In genomic region chr20:20317195-20318113, GRCh38 we compare ENCODE assay signal across 9 cellular contexts. TPM values are rescaled to one million over a fixed set of nuclear protein-coding genes. Genes with fewer than 3 reads are reported as not detected.
DNase-seq lines count a peak whose midpoint lies in the region; ATAC-seq, FAIRE-seq and TF ChIP-seq lines count a peak whose summit lies in the region.
"Had no signal": no experiment of that assay in that cellular context is flagged by ENCODE, and none has a peak within 500 bp of the region (broad histone marks: within the 10 kb centered on the region; RNA-seq: fewer than 3 reads in every experiment).

No MANE protein-coding gene starts in this region.

- no peak overlapping the region for H3K9ac ChIP-seq in GM12878 (ENCODE audit: control insufficient read depth, insufficient read depth, low read length)

- RAD21 ChIA-PET in GM12878 (lab: Charles Lee; ENCODE audit: unreplicated experiment) = interaction anchor here (1.3 kb wide), 1 partner anchor 17 kb away, joined by 3 read pairs; no protein-coding TSS in a partner anchor

- H3K9me3 ChIP-seq in GM12878 (replicated peaks; ENCODE audit: control insufficient read depth, insufficient read depth, low read length) = no peaks in the 10 kb centered on the region; the same call in 1 of the 3 replicates

- no peak for TF ChIP-seq POLR2A in GM12878 (IDR thresholded peaks at IDR 0.05; ENCODE audit: low read depth, low read length)

- no peak for FAIRE-seq in GM12878 (lab: Jason Lieb, UNC)

- intact Hi-C loops in GM12878 (cut with micrococcal nuclease; ENCODE audit: unreplicated experiment) = no loop called here

- H3K4me1 ChIP-seq in GM12878 (ENCODE audit: control insufficient read depth, insufficient read depth, low read length) = peaks cover 7% of the 10 kb centered on the region

- no TSS peak for BruUV-seq in GM12878 (replicated peaks; lab: Mats Ljungman, UMichigan)

- H3K27me3 ChIP-seq in GM12878 (replicated peaks in 1 of 2; ENCODE audit: control insufficient read depth in 2 of 2, insufficient read depth in 2 of 2, low read length in 1 of 2) = no peaks in the 10 kb centered on the region

- no peaks in the 10 kb centered on the region for H3K36me3 ChIP-seq in GM12878 (ENCODE audit: control insufficient read depth in 2 of 2, insufficient read depth in 2 of 2, low read length in 1 of 2)

- CTCF ChIA-PET in GM12878 (lab: Yijun Ruan, JAX) = interaction anchor here (1.2 kb wide), 1 partner anchor 81 kb away, joined by 4 read pairs; no protein-coding TSS in a partner anchor

- POLR2A ChIA-PET in GM12878 (lab: Charles Lee) = no interaction called here

- 0 out of 4 replicates have a peak, but pooled peaks of 1 of the 2 experiments have one; percentile 29 for TF ChIP-seq EP300 in GM12878 (IDR thresholded peaks at IDR 0.05; ENCODE audit: borderline replicate concordance in 1 of 2, control insufficient read depth in 1 of 2, low read depth in 2 of 2, low read length in 2 of 2)

- H3K4me2 ChIP-seq in GM12878 (ENCODE audit: control insufficient read depth, insufficient read depth) = peak overlapping the region; percentile 7; the same call in 1 of the 2 replicates

- no peaks in the 10 kb centered on the region for H4K20me1 ChIP-seq in GM12878 (ENCODE audit: control insufficient read depth, insufficient read depth)

- 31% methylated on average over 17 of the region's 17 CpGs for WGBS in GM12878 (ENCODE audit: insufficient coverage, insufficient replicate concordance, low lambda C conversion rate, missing lambda C conversion rate)

- no peaks in the 10 kb centered on the region for H3K79me2 ChIP-seq in GM12878 (ENCODE audit: control insufficient read depth, insufficient read depth, low read length)

- SMC1A ChIA-PET in GM12878 (lab: Charles Lee; ENCODE audit: uncharacterized antibody, unreplicated experiment) = interaction anchor here (1.1 to 1.6 kb wide), 3 partner anchors 14 to 24 kb away, joined by 3 to 4 read pairs (median 3); no protein-coding TSS in a partner anchor

- DNase-seq in D341Med (ENCODE audit: low spot score) (peak; percentile 48), GM12878 (ENCODE audit: low read depth, low spot score) (peak; percentile 32), NCI-H2196 (lab: John Stamatoyannopoulos, UW; ENCODE audit: unreplicated experiment) (no peak), activated T-cell treated with anti-CD3 and anti-CD28 coated beads for 4 hours (no peak), ecto neural progenitor cell (ENCODE audit: low spot score) (no peak), NCI-H1436 treated with DMSO at 0.1 percent for 48 hours (lab: John Stamatoyannopoulos, UW) (no peak)

- no peak overlapping the region for H3K4me3 ChIP-seq in GM12878

- ATAC-seq in GM21367 (IDR thresholded peaks at IDR 0.05; ENCODE audit: unreplicated experiment) (peak; percentile 86), HG03354 (IDR thresholded peaks at IDR 0.05; ENCODE audit: poor library complexity, severe bottlenecking, unreplicated experiment) (peak; percentile 89), GM12878 (peak; percentile 89)

- TF ChIP-seq RAD21 in GM12878 (IDR thresholded peaks at IDR 0.05; ENCODE audit: insufficient read depth, low read depth, low read length) = no peak

- H2AFZ ChIP-seq in GM12878 (ENCODE audit: control insufficient read depth, low read depth, low read length) = peak overlapping the region; percentile 55

- TF ChIP-seq CTCF in GM12878 (IDR thresholded peaks at IDR 0.05 in 2 of 3, conservative IDR thresholded peaks at IDR 0.05 in 1 of 3; ENCODE audit: control insufficient read depth in 2 of 3, extremely low read depth in 1 of 3, insufficient read depth in 1 of 3, low read depth in 3 of 3, low read length in 3 of 3) = no peak

- H3K27ac ChIP-seq in GM12878 (ENCODE audit: control insufficient read depth, insufficient read depth) = no peak overlapping the region

- in situ Hi-C loops in GM12878 (cut with MboI) = no loop called here

TF ChIP-seq in GM12878, 131 proteins besides CTCF, POLR2A, EP300 and RAD21:
- TF ChIP-seq HDAC2 (IDR thresholded peaks at IDR 0.05) (no peak), DPF2 (IDR thresholded peaks at IDR 0.05) (peak; percentile 44; the same call in 1 of the 2 replicates), PBX3 (IDR thresholded peaks at IDR 0.05; ENCODE audit: insufficient replicate concordance, low read depth, low read length) (peak; percentile 34), TCF3 (IDR thresholded peaks at IDR 0.05; ENCODE audit: borderline replicate concordance, insufficient read depth, low read depth, low read length) (peak; percentile 73; the same call in 1 of the 2 replicates), ZZZ3 (IDR thresholded peaks at IDR 0.05; ENCODE audit: control insufficient read depth, insufficient read length, low read depth) (no peak), CBX5 (IDR thresholded peaks at IDR 0.05; ENCODE audit: low read depth) (no peak), PAX5 (IDR thresholded peaks at IDR 0.05; ENCODE audit: borderline replicate concordance, low read depth, low read length) (0 out of 2 replicates have a peak, but pooled peaks have one; percentile 33), BHLHE40 (IDR thresholded peaks at IDR 0.05; ENCODE audit: borderline replicate concordance in 1 of 2, low read depth in 2 of 2, low read length in 1 of 2) (peak; percentile 27 to 46; a peak in 1 of 4 replicates), SPI1 (IDR thresholded peaks at IDR 0.05; ENCODE audit: borderline replicate concordance, insufficient read depth, low read depth, low read length) (peak; percentile 76), ETV6 (conservative IDR thresholded peaks at IDR 0.05 in 1 of 2, IDR thresholded peaks at IDR 0.05 in 1 of 2; ENCODE audit: borderline replicate concordance in 1 of 2, low read depth in 1 of 2) (no peak), MLLT1 (IDR thresholded peaks at IDR 0.05) (peak; percentile 47; the same call in 1 of the 2 replicates), MEF2B (IDR thresholded peaks at IDR 0.05; ENCODE audit: partially characterized antibody, poor library complexity, severe bottlenecking) (peak; percentile 15), NR2C2 (IDR thresholded peaks at IDR 0.05; ENCODE audit: borderline replicate concordance, control insufficient read depth, insufficient read length, low read depth) (no peak), CBFB (IDR thresholded peaks at IDR 0.05; ENCODE audit: low read depth) (no peak), ZNF217 (IDR thresholded peaks at IDR 0.05) (no peak), LARP7 (IDR thresholded peaks at IDR 0.05) (no peak), WRNIP1 (IDR thresholded peaks at IDR 0.05; ENCODE audit: borderline replicate concordance, low read depth, low read length) (no peak), CHD4 (IDR thresholded peaks at IDR 0.05) (no peak), SUPT20H (IDR thresholded peaks at IDR 0.05; ENCODE audit: borderline replicate concordance, control insufficient read depth, low read depth, low read length) (no peak), NFXL1 (IDR thresholded peaks at IDR 0.05; ENCODE audit: borderline replicate concordance) (no peak), TCF12 (IDR thresholded peaks at IDR 0.05; ENCODE audit: low read depth, low read length) (peak; percentile 93), GATAD2B (conservative IDR thresholded peaks at IDR 0.05; ENCODE audit: low read depth) (0 out of 2 replicates have a peak, but pooled peaks have one; percentile 27), JUND (IDR thresholded peaks at IDR 0.05; ENCODE audit: low read depth, low read length) (no peak)

RNA-seq across cellular contexts. Expression of gene INSM1, which starts 50.5 kb away (rescaled TPM):
- not detected in 2 replicates for total RNA-seq in GM12878 (2013; cell fraction: nucleolus; rRNA removed)
- total RNA-seq in GM12878 (2014; rRNA removed) (0.11 TPM in 1 of 2 replicates, not detected in the other), GM12878 (2014; rRNA removed; fragmentation: Illumina TruSeq; extraction: Trizol) (not detected in 2 replicates), GM12878 (2021) (0.08 TPM in 1 of 2 replicates, not detected in the other)
- polyA plus RNA-seq in GM12878 (2011; ENCODE audit: low read depth) = not detected
- polyA plus RNA-seq in GM12878 (2011; rRNA removed) (0.03 TPM in 1 of 2 replicates, not detected in the other), GM12878 (2014; fragmentation: Illumina TruSeq; extraction: Trizol) (not detected in 2 replicates), GM12878 (2014; fragmentation: Nextera tagmentation; extraction: Ambion mirVana) (not detected), GM12878 (2014; rRNA removed) (0.04 TPM in 1 of 2 replicates, not detected in the other), GM12878 (2016; fragmentation: Nextera tagmentation; extraction: Ambion mirVana) (not detected)
- not detected in 2 replicates for polyA plus RNA-seq in GM12878 (2011; cell fraction: cytosol; rRNA removed)
- polyA plus RNA-seq in GM12878 (2011; cell fraction: nucleus; rRNA removed) = not detected in 2 replicates
- polyA plus RNA-seq in GM12878 (2012) = not detected in 2 replicates
- polyA minus RNA-seq in GM12878 (2011; rRNA and poly(A)+ RNA removed) = not detected in 2 replicates
- polyA minus RNA-seq in GM12878 (2011; cell fraction: cytosol; rRNA and poly(A)+ RNA removed) = not detected in 2 replicates
- not detected in 2 replicates for polyA minus RNA-seq in GM12878 (2011; cell fraction: nucleus; rRNA and poly(A)+ RNA removed)
- polyA plus RNA-seq: IgD-negative memory B cell had no signal

Comparison
In these comparisons a context has a peak if more than half of its experiments do, and no peak if none do; other contexts are left out.
1. DNase-seq: peak in D341Med (single experiment) and GM12878 (single experiment); none in NCI-H2196 (single experiment), activated T-cell treated with anti-CD3 and anti-CD28 coated beads for 4 hours (single experiment), ecto neural progenitor cell (single experiment) and NCI-H1436 treated with DMSO at 0.1 percent for 48 hours (single experiment).
2. Peak in every context shown above with its lines, with median percentiles within 50 percentile points of each other: ATAC-seq.